Comparison of ENCODE assay signal across 11 cellular contexts in genomic region chr20:45432294-45432693, GRCh38. TPM values are rescaled to one million over a fixed set of nuclear protein-coding genes. Genes with fewer than 3 reads are reported as not detected.
DNase-seq lines count a peak whose midpoint lies in the region; ATAC-seq and TF ChIP-seq lines count a peak whose summit lies in the region.
"Had no signal": no experiment of that assay in that cellular context is flagged by ENCODE, and none has a peak within 500 bp of the region (broad histone marks: within the 10 kb centered on the region; RNA-seq: fewer than 3 reads in every experiment).

No MANE protein-coding gene starts in this region.

- H3K27ac ChIP-seq in esophagus squamous epithelium, result no peak overlapping the region
- H3K27ac ChIP-seq: body of pancreas had no signal

- H3K36me3 Mint-ChIP-seq in activated naive CD4-positive, alpha-beta T cell treated with anti-CD3 and anti-CD28 coated beads for 36 hours (ENCODE audit: low read depth), result peaks cover 13% of the 10 kb centered on the region

- intact Hi-C loops in activated naive CD4-positive, alpha-beta T cell treated with anti-CD3 and anti-CD28 coated beads for 36 hours (cut with micrococcal nuclease), result loop anchor here (10.0 kb wide), 1 partner anchor 63 kb away; no protein-coding TSS in a partner anchor
- intact Hi-C loops in esophagus squamous epithelium (cut with DNase I), result no loop called here

- CTCF ChIA-PET in activated naive CD4-positive, alpha-beta T cell treated with anti-CD3 and anti-CD28 coated beads for 36 hours (lab: Charles Lee), result interaction anchor here (1.0 to 2.5 kb wide), 3 partner anchors 18 to 339 kb away, joined by 3 to 12 read pairs (median 4); no protein-coding TSS in a partner anchor

- 58 to 61% methylated on average over 5 of the region's 5 CpGs for WGBS in esophagus squamous epithelium, 2 donors

- H3K4me3 Mint-ChIP-seq in activated naive CD4-positive, alpha-beta T cell treated with anti-CD3 and anti-CD28 coated beads for 36 hours, result no peak overlapping the region

- H3K27me3 Mint-ChIP-seq in activated naive CD4-positive, alpha-beta T cell treated with anti-CD3 and anti-CD28 coated beads for 36 hours (ENCODE audit: low read depth), result no peaks in the 10 kb centered on the region

- H3K9me3 ChIP-seq in esophagus squamous epithelium, result no peaks in the 10 kb centered on the region
- H3K9me3 ChIP-seq: body of pancreas had no signal

- peak overlapping the region; percentile 31 for H3K27ac Mint-ChIP-seq in activated naive CD4-positive, alpha-beta T cell treated with anti-CD3 and anti-CD28 coated beads for 36 hours

- H3K4me1 Mint-ChIP-seq in activated naive CD4-positive, alpha-beta T cell treated with anti-CD3 and anti-CD28 coated beads for 36 hours (ENCODE audit: low read depth), result peaks cover 10% of the 10 kb centered on the region

- no peaks in the 10 kb centered on the region for H3K27me3 ChIP-seq in esophagus squamous epithelium
- H3K27me3 ChIP-seq: body of pancreas had no signal

- DNase-seq in activated naive CD4-positive, alpha-beta T cell treated with anti-CD3 and anti-CD28 coated beads for 36 hours, result peak; percentile 61
- DNase-seq in activated naive CD4-positive, alpha-beta T cell (lab: John Stamatoyannopoulos, UW), result no peak
- DNase-seq in OCI-M1 (lab: John Stamatoyannopoulos, UW), result peak; percentile 34
- peak; percentile 19 for DNase-seq in stimulated activated naive CD8-positive, alpha-beta T cell treated with anti-CD3 and anti-CD28 coated beads, Interleukin-15, Interleukin-2, amounts not matched to agents 100 U/mL and 50 U/mL, for 24 hours
- DNase-seq in esophagus squamous epithelium (lab: John Stamatoyannopoulos, UW), result no peak
- no peak for DNase-seq in nucleus accumbens (lab: John Stamatoyannopoulos, UW)
- DNase-seq: body of pancreas, NCI-H1417 treated with DMSO at 0.1 percent for 48 hours, T-helper 9 cell had no signal

- no peak overlapping the region for H3K4me3 ChIP-seq in esophagus squamous epithelium
- H3K4me3 ChIP-seq: body of pancreas had no signal

- no peaks in the 10 kb centered on the region for H3K9me3 Mint-ChIP-seq in activated naive CD4-positive, alpha-beta T cell treated with anti-CD3 and anti-CD28 coated beads for 36 hours

- TF ChIP-seq POLR2A in esophagus squamous epithelium (IDR thresholded peaks at IDR 0.05), result no peak

- H3K4me1 ChIP-seq in esophagus squamous epithelium, result peaks cover 0 to 13% (median 3%) of the 10 kb centered on the region in 3 donors

- no peak for TF ChIP-seq CTCF in esophagus squamous epithelium (IDR thresholded peaks at IDR 0.05)

- peaks cover 0 to 11% (median 0%) of the 10 kb centered on the region in 3 donors for H3K36me3 ChIP-seq in esophagus squamous epithelium

- ATAC-seq in HG03060 (IDR thresholded peaks at IDR 0.05; ENCODE audit: low read depth, unreplicated experiment) (peak; percentile 85), HG03025 (IDR thresholded peaks at IDR 0.05; ENCODE audit: low FRiP score, unreplicated experiment) (no peak)
- peak; percentile 26 for ATAC-seq in stimulated activated naive CD8-positive, alpha-beta T cell treated with anti-CD3 and anti-CD28 coated beads, Interleukin-15, Interleukin-2, amounts not matched to agents 100 U/mL and 50 U/mL, for 24 hours
- ATAC-seq: body of pancreas had no signal

RNA-seq across cellular contexts. Expression of gene PIGT, which starts 16.4 kb away (rescaled TPM):
- 10 to 100 TPM; 37.7 to 43.8 TPM for total RNA-seq in activated naive CD4-positive, alpha-beta T cell treated with anti-CD3 and anti-CD28 coated beads for 36 hours
- total RNA-seq in esophagus squamous epithelium, result 10 to 100 TPM; 38.6 to 48.1 (median 44.0) TPM

RNA-seq across cellular contexts. Expression of gene DBNDD2, which starts 24.2 kb away (rescaled TPM):
- 10 to 100 TPM; 55.3 to 56.7 TPM for total RNA-seq in activated naive CD4-positive, alpha-beta T cell treated with anti-CD3 and anti-CD28 coated beads for 36 hours
- total RNA-seq in esophagus squamous epithelium, result 10 to 100 TPM; 14.1 to 39.3 (median 32.2) TPM

RNA-seq across cellular contexts. Expression of gene WFDC2, which starts 37.3 kb away (rescaled TPM):
- total RNA-seq in activated naive CD4-positive, alpha-beta T cell treated with anti-CD3 and anti-CD28 coated beads for 36 hours, result 1 to 10 TPM in 1 of 2 experiments, under 1 TPM in 1; 0.83 to 1.0 TPM
- total RNA-seq in esophagus squamous epithelium, result 10 to 100 TPM in 1 of 4 donors, under 1 TPM in 1, not detected in 2; 0.99 to 37.7 TPM

RNA-seq across cellular contexts. Expression of gene TP53TG5, which starts 54.2 kb away (rescaled TPM):
- total RNA-seq in activated naive CD4-positive, alpha-beta T cell treated with anti-CD3 and anti-CD28 coated beads for 36 hours, result 1 to 10 TPM in 1 of 2 experiments, under 1 TPM in 1; 0.59 to 1.0 TPM
- not detected for total RNA-seq in esophagus squamous epithelium
- total RNA-seq: body of pancreas had no signal

Comparison
In these comparisons a context has a peak if more than half of its experiments do, and no peak if none do; other contexts are left out.
1. DNase-seq: peak in activated naive CD4-positive, alpha-beta T cell treated with anti-CD3 and anti-CD28 coated beads for 36 hours (single experiment), OCI-M1 (single experiment) and stimulated activated naive CD8-positive, alpha-beta T cell treated with anti-CD3 and anti-CD28 coated beads, Interleukin-15, Interleukin-2, amounts not matched to agents 100 U/mL and 50 U/mL, for 24 hours (single experiment); none in activated naive CD4-positive, alpha-beta T cell (0 of 4), esophagus squamous epithelium (single experiment) and nucleus accumbens (0 of 56).